10 cellular contexts compared by ENCODE assay signal in the genomic region with DNA sequence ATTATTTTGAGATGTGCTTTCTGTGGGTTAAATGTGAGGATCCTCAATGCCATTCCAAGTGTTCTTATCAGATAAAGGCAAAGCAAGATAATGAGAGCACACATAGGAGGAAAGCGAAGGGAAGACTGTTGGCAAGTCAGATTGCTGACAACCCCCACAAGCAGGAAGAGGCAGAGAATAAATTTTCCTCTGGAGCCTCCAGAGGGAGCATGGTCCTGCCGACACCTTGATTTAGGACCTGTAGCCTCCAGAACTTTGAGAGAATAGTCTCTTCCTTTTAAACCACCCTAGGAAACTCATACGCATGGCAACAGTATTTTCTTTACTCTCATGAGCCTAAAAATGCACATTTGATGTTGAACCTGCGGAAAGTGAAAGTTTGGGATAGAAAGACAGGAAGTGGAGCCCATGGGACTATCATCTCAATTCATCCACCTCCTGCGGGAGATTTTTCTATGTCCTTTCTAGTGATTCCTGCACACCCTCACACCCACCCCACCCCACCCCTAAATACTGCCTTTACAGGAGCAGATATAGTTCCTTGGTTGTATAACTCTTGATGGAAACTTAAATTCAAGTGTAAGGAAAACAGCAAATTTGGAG.
DNase-seq lines count a peak whose midpoint lies in the region; ATAC-seq and TF ChIP-seq lines count a peak whose summit lies in the region.
"Had no signal": no experiment of that assay in that cellular context is flagged by ENCODE, and none has a peak within 500 bp of the region (broad histone marks: within the 10 kb centered on the region; RNA-seq: fewer than 3 reads in every experiment).

No MANE protein-coding gene starts in this region.

- no peak overlapping the region for H3K4me2 ChIP-seq in neural progenitor cell

- no peaks in the 10 kb centered on the region for H3K27me3 ChIP-seq in neural progenitor cell

- H3K27me3 Mint-ChIP-seq in neural progenitor cell (ENCODE audit: insufficient read depth, low read depth) (peaks cover 7% of the 10 kb centered on the region), CD14-positive monocyte (ENCODE audit: low read depth in 3 of 3) (peaks cover 0 to 4% (median 4%) of the 10 kb centered on the region in 3 donors)

- no peak overlapping the region for H2AFZ ChIP-seq in neural progenitor cell (replicated peaks)

- H3K9me3 Mint-ChIP-seq in neural progenitor cell, result peaks cover 3% of the 10 kb centered on the region
- H3K9me3 Mint-ChIP-seq in activated naive CD4-positive, alpha-beta T cell treated with anti-CD3 and anti-CD28 coated beads, Interleukin-2, amount 50 U/mL, for 72 hours, result peaks cover 0 to 17% of the 10 kb centered on the region in 2 donors
- peaks cover 0 to 6% (median 0%) of the 10 kb centered on the region in 7 donors for H3K9me3 Mint-ChIP-seq in CD14-positive monocyte
- H3K9me3 Mint-ChIP-seq: memory B cell had no signal

- H3K79me2 ChIP-seq in neural progenitor cell (ENCODE audit: low read depth), result no peaks in the 10 kb centered on the region

- H3K9me3 ChIP-seq in neural progenitor cell (ENCODE audit: low read depth), result no peaks in the 10 kb centered on the region

- DNase-seq in DMS 273 treated with DMSO at 0.1 percent for 48 hours (lab: John Stamatoyannopoulos, UW) (peak; percentile 32), NCI-H526 treated with DMSO at 0.1 percent for 48 hours (lab: John Stamatoyannopoulos, UW) (peak; percentile 21), epithelial cell of proximal tubule (ENCODE audit: low read depth) (no peak), neural progenitor cell (ENCODE audit: low spot score) (peak; percentile 52), HUDEP-2 (lab: John Stamatoyannopoulos, UW; ENCODE audit: unreplicated experiment in 76 of 76) (no peak), CD14-positive monocyte (ENCODE audit: low spot score) (no peak), NOMO-1 (lab: John Stamatoyannopoulos, UW; ENCODE audit: unreplicated experiment in 2 of 2) (no peak)
- DNase-seq in activated naive CD4-positive, alpha-beta T cell treated with anti-CD3 and anti-CD28 coated beads, Interleukin-2, amount 50 U/mL, for 72 hours (ENCODE audit: low spot score in 2 of 2), result no peak
- DNase-seq: activated CD8-positive, alpha-beta memory T cell treated with anti-CD3 and anti-CD28 coated beads, Interleukin-2, amount 10 ng/mL, durations not matched to agents 7 days and 5 days had no signal

- H3K4me3 Mint-ChIP-seq in neural progenitor cell (no peak overlapping the region), CD14-positive monocyte (no peak overlapping the region)
- H3K4me3 Mint-ChIP-seq: activated CD8-positive, alpha-beta memory T cell treated with anti-CD3 and anti-CD28 coated beads, Interleukin-2, amount 10 ng/mL, durations not matched to agents 7 days and 5 days; memory B cell had no signal

- H3K9ac ChIP-seq in neural progenitor cell, result no peak overlapping the region

- no peaks in the 10 kb centered on the region for H3K36me3 ChIP-seq in neural progenitor cell

- no peak overlapping the region for H3K4me3 ChIP-seq in epithelial cell of proximal tubule (ENCODE audit: low read depth, low read length)
- H3K4me3 ChIP-seq in neural progenitor cell, result no peak overlapping the region

- no peaks in the 10 kb centered on the region for H3F3A ChIP-seq in neural progenitor cell (ENCODE audit: low read depth)

- H3K4me1 ChIP-seq in neural progenitor cell, result peaks cover 5% of the 10 kb centered on the region

- no peak overlapping the region for H3K27ac ChIP-seq in neural progenitor cell

- intact Hi-C loops in CD14-positive monocyte (cut with micrococcal nuclease), result no loop called here

- H3K36me3 Mint-ChIP-seq in neural progenitor cell (no peaks in the 10 kb centered on the region), CD14-positive monocyte (no peaks in the 10 kb centered on the region)
- H3K36me3 Mint-ChIP-seq in activated naive CD4-positive, alpha-beta T cell treated with anti-CD3 and anti-CD28 coated beads, Interleukin-2, amount 50 U/mL, for 72 hours, result peaks cover 0 to 13% of the 10 kb centered on the region in 2 donors
- H3K36me3 Mint-ChIP-seq: memory B cell had no signal

- no peaks in the 10 kb centered on the region for H4K20me1 ChIP-seq in neural progenitor cell (ENCODE audit: low read depth)

- no peak for ATAC-seq in activated naive CD4-positive, alpha-beta T cell treated with anti-CD3 and anti-CD28 coated beads, Interleukin-2, amount 50 U/mL, for 72 hours
- ATAC-seq: activated CD8-positive, alpha-beta memory T cell treated with anti-CD3 and anti-CD28 coated beads, Interleukin-2, amount 10 ng/mL, durations not matched to agents 7 days and 5 days had no signal

- TF ChIP-seq CTCF in epithelial cell of proximal tubule (conservative IDR thresholded peaks at IDR 0.05; ENCODE audit: low read depth, low read length) (peak; percentile 65), neural progenitor cell (IDR thresholded peaks at IDR 0.05) (peak; percentile 55), CD14-positive monocyte (IDR thresholded peaks at IDR 0.05) (no peak)

- H3K4me1 Mint-ChIP-seq in neural progenitor cell, result peaks cover 18% of the 10 kb centered on the region
- H3K4me1 Mint-ChIP-seq in CD14-positive monocyte, result peaks cover 5% of the 10 kb centered on the region

- H3K27ac Mint-ChIP-seq in neural progenitor cell (no peak overlapping the region), CD14-positive monocyte (no peak overlapping the region)
- no peak overlapping the region for H3K27ac Mint-ChIP-seq in activated naive CD4-positive, alpha-beta T cell treated with anti-CD3 and anti-CD28 coated beads, Interleukin-2, amount 50 U/mL, for 72 hours
- H3K27ac Mint-ChIP-seq: activated CD8-positive, alpha-beta memory T cell treated with anti-CD3 and anti-CD28 coated beads, Interleukin-2, amount 10 ng/mL, durations not matched to agents 7 days and 5 days; memory B cell had no signal

Comparison
In these comparisons a context has a peak if more than half of its experiments do, and no peak if none do; other contexts are left out.
1. DNase-seq: peak in DMS 273 treated with DMSO at 0.1 percent for 48 hours (single experiment), NCI-H526 treated with DMSO at 0.1 percent for 48 hours (single experiment) and neural progenitor cell (single experiment); none in epithelial cell of proximal tubule (single experiment), HUDEP-2 (0 of 76), activated naive CD4-positive, alpha-beta T cell treated with anti-CD3 and anti-CD28 coated beads, Interleukin-2, amount 50 U/mL, for 72 hours (0 of 2), CD14-positive monocyte (single experiment) and NOMO-1 (0 of 2).